In the genomic region with DNA sequence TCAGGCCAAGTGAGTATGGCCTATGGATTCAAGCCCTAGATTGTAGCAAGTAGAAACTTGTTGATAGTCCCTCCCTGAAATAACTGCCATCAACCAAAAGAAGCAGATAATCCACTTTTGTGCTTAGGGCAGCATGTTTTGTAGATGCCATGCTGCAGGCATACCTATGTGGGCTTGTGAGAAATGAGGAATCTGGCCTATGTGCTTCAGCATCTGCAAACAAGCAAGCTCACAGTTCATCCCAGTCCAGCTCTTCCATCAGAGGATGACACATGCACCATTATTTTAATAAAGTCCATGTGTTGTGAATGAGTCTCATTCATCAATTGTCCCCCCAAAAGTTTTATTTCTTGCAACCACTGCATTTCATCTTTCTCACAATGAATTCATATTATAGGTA, we compare ENCODE assay signal across 14 cellular contexts.
DNase-seq lines count a peak whose midpoint lies in the region; ATAC-seq, FAIRE-seq and TF ChIP-seq lines count a peak whose summit lies in the region.
"Had no signal": no experiment of that assay in that cellular context is flagged by ENCODE, and none has a peak within 500 bp of the region (broad histone marks: within the 10 kb centered on the region; RNA-seq: fewer than 3 reads in every experiment).

No MANE protein-coding gene starts in this region.

- peak; percentile 27 for FAIRE-seq in GM12892 (lab: Jason Lieb, UNC)

- H3K27me3 Mint-ChIP-seq in T-helper 2 cell treated with Interferon-gamma antibody and Interleukin-4, amounts not matched to agents 5 μg/mL and 100 μg/mL, for 36 hours (ENCODE audit: low read depth): no peaks in the 10 kb centered on the region
- H3K27me3 Mint-ChIP-seq: CD4-positive, alpha-beta T cell had no signal

- TF ChIP-seq CTCF in ascending aorta (IDR thresholded peaks at IDR 0.05) (no peak), GM20000 (IDR thresholded peaks at IDR 0.05; ENCODE audit: extremely low read depth, missing control alignments) (no peak)

- H3K4me3 Mint-ChIP-seq in T-helper 2 cell treated with Interferon-gamma antibody and Interleukin-4, amounts not matched to agents 5 μg/mL and 100 μg/mL, for 36 hours: no peak overlapping the region
- H3K4me3 Mint-ChIP-seq: CD4-positive, alpha-beta T cell had no signal

- no peaks in the 10 kb centered on the region for H3K79me2 ChIP-seq in ACC112 (ENCODE audit: control insufficient read depth, insufficient read depth, low read length, unreplicated experiment)

- no peak overlapping the region for H2AFZ ChIP-seq in ACC112 (ENCODE audit: low read length, unreplicated experiment)

- H3K4me1 Mint-ChIP-seq in T-helper 2 cell treated with Interferon-gamma antibody and Interleukin-4, amounts not matched to agents 5 μg/mL and 100 μg/mL, for 36 hours (ENCODE audit: low read depth): peaks cover 9% of the 10 kb centered on the region

- intact Hi-C loops in ascending aorta (cut with DNase I): loop anchor here (5.0 to 10.0 kb wide), 5 partner anchors 90 to 702 kb away; no protein-coding TSS in a partner anchor

- no peak overlapping the region for H3K27ac Mint-ChIP-seq in T-helper 2 cell treated with Interferon-gamma antibody and Interleukin-4, amounts not matched to agents 5 μg/mL and 100 μg/mL, for 36 hours
- H3K27ac Mint-ChIP-seq: CD4-positive, alpha-beta T cell had no signal

- ATAC-seq in GM18520 (IDR thresholded peaks at IDR 0.05; ENCODE audit: unreplicated experiment): no peak
- ATAC-seq: psoas muscle had no signal

- H3K27ac ChIP-seq in ACC112 (ENCODE audit: low read depth, low read length) (peak overlapping the region; percentile 94), ascending aorta (peak overlapping the region; percentile 86)
- H3K27ac ChIP-seq: psoas muscle had no signal

- H3K36me3 ChIP-seq in ACC112 (ENCODE audit: insufficient read depth, low read length) (no peaks in the 10 kb centered on the region), ascending aorta (no peaks in the 10 kb centered on the region)
- H3K36me3 ChIP-seq: tibial nerve had no signal

- H3K27me3 ChIP-seq in ACC112 (ENCODE audit: insufficient read depth, low read length) (no peaks in the 10 kb centered on the region), ascending aorta (no peaks in the 10 kb centered on the region)
- H3K27me3 ChIP-seq: tibial nerve had no signal

- peaks cover 0 to 3% of the 10 kb centered on the region in 2 donors for H3K9me3 ChIP-seq in ascending aorta
- H3K9me3 ChIP-seq: tibial nerve had no signal

- peaks cover 24% of the 10 kb centered on the region for H3K9me3 Mint-ChIP-seq in T-helper 2 cell treated with Interferon-gamma antibody and Interleukin-4, amounts not matched to agents 5 μg/mL and 100 μg/mL, for 36 hours
- H3K9me3 Mint-ChIP-seq: CD4-positive, alpha-beta T cell had no signal

- no peak for DNase-seq in GM12892 (ENCODE audit: insufficient read length)
- no peak for DNase-seq in ascending aorta (ENCODE audit: low spot score in 2 of 2)
- peak; percentile 52 for DNase-seq in iris pigment epithelial cell (ENCODE audit: low read depth)
- no peak for DNase-seq in T-helper 2 cell treated with Interferon-gamma antibody and Interleukin-4, amounts not matched to agents 5 μg/mL and 100 μg/mL, for 36 hours (ENCODE audit: low spot score)
- DNase-seq in GM20000 (ENCODE audit: low spot score): no peak
- DNase-seq in stimulated activated CD4-positive, alpha-beta T cell treated with anti-CD3 and anti-CD28 coated beads, Interleukin-1b, Interleukin-23, amount 100 ng/mL, for 48 hours: no peak
- DNase-seq: CD4-positive, alpha-beta T cell; H7; mesendoderm; NCI-H187 treated with DMSO at 0.1 percent for 48 hours; psoas muscle had no signal

- peaks cover 27% of the 10 kb centered on the region for H3K4me1 ChIP-seq in ACC112 (ENCODE audit: control insufficient read depth, insufficient read depth, low read length, unreplicated experiment)
- H3K4me1 ChIP-seq in ascending aorta: peaks cover 9 to 23% of the 10 kb centered on the region in 2 donors
- H3K4me1 ChIP-seq: psoas muscle had no signal

- H3K36me3 Mint-ChIP-seq in T-helper 2 cell treated with Interferon-gamma antibody and Interleukin-4, amounts not matched to agents 5 μg/mL and 100 μg/mL, for 36 hours (ENCODE audit: low read depth): no peaks in the 10 kb centered on the region

- no peak for TF ChIP-seq POLR2A in GM12892 (IDR thresholded peaks at IDR 0.05; ENCODE audit: low read depth, low read length)

- H3K4me3 ChIP-seq in ACC112 (ENCODE audit: low read depth, low read length) (no peak overlapping the region), ascending aorta (no peak overlapping the region)
- H3K4me3 ChIP-seq: psoas muscle, tibial nerve had no signal
